Comparison of ENCODE assay signal across 1 cellular context in the genomic region with DNA sequence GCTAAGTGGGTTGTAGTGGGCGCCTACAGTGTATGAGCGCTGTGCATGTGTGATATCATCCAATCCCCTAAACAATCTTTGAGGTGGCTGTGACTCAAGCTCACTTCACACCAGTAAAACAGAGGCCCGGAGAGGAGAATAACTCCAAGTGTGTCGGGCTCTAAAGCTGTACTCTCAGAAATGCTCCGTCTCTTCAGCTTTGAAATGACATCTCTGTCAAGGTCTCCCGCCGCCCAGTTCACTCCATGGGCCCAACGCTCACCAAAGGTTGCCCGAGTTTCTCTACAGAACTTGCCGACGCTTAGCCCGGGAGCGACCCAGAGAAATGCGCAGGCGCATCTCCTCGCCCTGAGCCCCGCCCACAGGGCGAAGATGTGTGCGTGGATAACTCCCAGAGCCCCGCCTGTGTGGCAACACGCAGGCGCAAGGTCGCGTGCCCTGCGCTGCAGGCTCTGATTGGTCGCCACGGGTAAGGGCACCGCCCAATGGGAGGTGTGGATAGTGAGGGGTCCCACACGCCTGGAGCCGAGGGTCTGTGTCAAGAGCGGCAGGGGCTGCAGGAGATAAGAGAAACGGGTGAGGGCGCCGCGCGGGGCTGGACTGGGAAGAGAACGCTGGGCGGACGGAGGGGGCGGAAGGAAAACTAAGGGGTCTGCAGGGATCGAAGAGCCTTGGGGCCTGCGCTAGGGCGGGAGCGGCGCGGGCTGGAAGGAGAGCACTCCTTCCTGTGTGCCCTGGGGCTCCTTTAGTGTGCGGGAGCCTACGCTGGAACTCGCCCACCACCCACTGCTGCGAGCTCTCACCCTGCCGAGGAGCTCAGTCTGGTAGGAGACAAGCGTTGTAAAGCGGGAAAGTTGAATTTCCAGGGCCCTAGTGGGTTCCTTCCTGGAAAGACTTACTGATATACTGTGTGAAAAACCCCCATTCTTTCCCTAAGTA.
TF ChIP-seq lines count a peak whose summit lies in the region.

A gene with protein sequence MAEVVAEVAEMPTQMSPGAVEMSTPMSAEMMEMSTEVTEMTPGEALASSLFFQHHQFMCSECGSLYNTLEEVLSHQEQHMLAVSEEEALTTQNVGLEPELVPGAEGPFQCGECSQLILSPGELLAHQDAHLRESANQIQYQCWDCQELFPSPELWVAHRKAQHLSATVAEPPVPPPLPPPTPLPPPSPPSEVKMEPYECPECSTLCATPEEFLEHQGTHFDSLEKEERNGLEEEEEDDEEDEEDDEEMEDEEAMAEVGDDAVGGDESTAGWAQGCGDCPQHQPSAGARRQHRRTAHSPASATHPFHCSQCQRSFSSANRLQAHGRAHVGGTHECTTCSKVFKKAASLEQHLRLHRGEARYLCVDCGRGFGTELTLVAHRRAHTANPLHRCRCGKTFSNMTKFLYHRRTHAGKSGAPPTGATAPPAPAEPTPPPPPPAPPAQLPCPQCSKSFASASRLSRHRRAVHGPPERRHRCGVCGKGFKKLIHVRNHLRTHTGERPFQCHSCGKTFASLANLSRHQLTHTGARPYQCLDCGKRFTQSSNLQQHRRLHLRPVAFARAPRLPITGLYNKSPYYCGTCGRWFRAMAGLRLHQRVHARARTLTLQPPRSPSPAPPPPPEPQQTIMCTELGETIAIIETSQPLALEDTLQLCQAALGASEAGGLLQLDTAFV (plus strand): TSS at position 501 of the 939 bp plus-strand sequence. CDS start 4,092 bp downstream, outside the sequence.

TF ChIP-seq in HEK293, 187 proteins besides CTCF, POLR2A, EP300 and RAD21 (continued from another document and continues in another):
- TF ChIP-seq, protein P1, sequence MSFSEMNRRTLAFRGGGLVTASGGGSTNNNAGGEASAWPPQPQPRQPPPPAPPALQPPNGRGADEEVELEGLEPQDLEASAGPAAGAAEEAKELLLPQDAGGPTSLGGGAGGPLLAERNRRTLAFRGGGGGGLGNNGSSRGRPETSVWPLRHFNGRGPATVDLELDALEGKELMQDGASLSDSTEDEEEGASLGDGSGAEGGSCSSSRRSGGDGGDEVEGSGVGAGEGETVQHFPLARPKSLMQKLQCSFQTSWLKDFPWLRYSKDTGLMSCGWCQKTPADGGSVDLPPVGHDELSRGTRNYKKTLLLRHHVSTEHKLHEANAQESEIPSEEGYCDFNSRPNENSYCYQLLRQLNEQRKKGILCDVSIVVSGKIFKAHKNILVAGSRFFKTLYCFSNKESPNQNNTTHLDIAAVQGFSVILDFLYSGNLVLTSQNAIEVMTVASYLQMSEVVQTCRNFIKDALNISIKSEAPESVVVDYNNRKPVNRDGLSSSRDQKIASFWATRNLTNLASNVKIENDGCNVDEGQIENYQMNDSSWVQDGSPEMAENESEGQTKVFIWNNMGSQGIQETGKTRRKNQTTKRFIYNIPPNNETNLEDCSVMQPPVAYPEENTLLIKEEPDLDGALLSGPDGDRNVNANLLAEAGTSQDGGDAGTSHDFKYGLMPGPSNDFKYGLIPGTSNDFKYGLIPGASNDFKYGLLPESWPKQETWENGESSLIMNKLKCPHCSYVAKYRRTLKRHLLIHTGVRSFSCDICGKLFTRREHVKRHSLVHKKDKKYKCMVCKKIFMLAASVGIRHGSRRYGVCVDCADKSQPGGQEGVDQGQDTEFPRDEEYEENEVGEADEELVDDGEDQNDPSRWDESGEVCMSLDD (tag by site-specific recombination; IDR thresholded peaks at IDR 0.05), result peak; percentile 32
- TF ChIP-seq ZNF654 (tag by site-specific recombination; IDR thresholded peaks at IDR 0.05; ENCODE audit: low read depth), result no peak
- peak; percentile 89 for TF ChIP-seq ZBTB17 (tag by site-specific recombination; IDR thresholded peaks at IDR 0.05)
- TF ChIP-seq, protein P2, sequence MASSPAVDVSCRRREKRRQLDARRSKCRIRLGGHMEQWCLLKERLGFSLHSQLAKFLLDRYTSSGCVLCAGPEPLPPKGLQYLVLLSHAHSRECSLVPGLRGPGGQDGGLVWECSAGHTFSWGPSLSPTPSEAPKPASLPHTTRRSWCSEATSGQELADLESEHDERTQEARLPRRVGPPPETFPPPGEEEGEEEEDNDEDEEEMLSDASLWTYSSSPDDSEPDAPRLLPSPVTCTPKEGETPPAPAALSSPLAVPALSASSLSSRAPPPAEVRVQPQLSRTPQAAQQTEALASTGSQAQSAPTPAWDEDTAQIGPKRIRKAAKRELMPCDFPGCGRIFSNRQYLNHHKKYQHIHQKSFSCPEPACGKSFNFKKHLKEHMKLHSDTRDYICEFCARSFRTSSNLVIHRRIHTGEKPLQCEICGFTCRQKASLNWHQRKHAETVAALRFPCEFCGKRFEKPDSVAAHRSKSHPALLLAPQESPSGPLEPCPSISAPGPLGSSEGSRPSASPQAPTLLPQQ (tag by site-specific recombination; IDR thresholded peaks at IDR 0.05), result peak; percentile 98
- no peak for TF ChIP-seq ZFP3 (tag by site-specific recombination; IDR thresholded peaks at IDR 0.05; ENCODE audit: low read depth)
- TF ChIP-seq, protein P3, sequence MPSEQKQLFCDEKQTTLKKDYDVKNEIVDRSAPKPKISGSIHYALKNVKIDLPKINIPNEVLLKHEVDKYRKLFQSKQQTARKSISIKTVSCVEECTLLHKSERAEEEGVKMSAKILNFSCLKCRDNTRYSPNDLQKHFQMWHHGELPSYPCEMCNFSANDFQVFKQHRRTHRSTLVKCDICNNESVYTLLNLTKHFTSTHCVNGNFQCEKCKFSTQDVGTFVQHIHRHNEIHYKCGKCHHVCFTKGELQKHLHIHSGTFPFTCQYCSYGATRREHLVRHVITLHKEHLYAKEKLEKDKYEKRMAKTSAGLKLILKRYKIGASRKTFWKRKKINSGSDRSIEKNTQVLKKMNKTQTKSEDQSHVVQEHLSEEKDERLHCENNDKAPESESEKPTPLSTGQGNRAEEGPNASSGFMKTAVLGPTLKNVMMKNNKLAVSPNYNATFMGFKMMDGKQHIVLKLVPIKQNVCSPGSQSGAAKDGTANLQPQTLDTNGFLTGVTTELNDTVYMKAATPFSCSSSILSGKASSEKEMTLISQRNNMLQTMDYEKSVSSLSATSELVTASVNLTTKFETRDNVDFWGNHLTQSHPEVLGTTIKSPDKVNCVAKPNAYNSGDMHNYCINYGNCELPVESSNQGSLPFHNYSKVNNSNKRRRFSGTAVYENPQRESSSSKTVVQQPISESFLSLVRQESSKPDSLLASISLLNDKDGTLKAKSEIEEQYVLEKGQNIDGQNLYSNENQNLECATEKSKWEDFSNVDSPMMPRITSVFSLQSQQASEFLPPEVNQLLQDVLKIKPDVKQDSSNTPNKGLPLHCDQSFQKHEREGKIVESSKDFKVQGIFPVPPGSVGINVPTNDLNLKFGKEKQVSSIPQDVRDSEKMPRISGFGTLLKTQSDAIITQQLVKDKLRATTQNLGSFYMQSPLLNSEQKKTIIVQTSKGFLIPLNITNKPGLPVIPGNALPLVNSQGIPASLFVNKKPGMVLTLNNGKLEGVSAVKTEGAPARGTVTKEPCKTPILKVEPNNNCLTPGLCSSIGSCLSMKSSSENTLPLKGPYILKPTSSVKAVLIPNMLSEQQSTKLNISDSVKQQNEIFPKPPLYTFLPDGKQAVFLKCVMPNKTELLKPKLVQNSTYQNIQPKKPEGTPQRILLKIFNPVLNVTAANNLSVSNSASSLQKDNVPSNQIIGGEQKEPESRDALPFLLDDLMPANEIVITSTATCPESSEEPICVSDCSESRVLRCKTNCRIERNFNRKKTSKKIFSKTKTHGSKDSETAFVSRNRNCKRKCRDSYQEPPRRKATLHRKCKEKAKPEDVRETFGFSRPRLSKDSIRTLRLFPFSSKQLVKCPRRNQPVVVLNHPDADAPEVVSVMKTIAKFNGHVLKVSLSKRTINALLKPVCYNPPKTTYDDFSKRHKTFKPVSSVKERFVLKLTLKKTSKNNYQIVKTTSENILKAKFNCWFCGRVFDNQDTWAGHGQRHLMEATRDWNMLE (tag by site-specific recombination; conservative IDR thresholded peaks at IDR 0.05; ENCODE audit: low read depth), result no peak
- no peak for TF ChIP-seq ZNF707 (tag by site-specific recombination; IDR thresholded peaks at IDR 0.05)
- TF ChIP-seq ZNF510 (tag by site-specific recombination; IDR thresholded peaks at IDR 0.05; ENCODE audit: insufficient replicate concordance), result no peak
- TF ChIP-seq ZNF623 (tag by site-specific recombination; IDR thresholded peaks at IDR 0.05), result no peak
- TF ChIP-seq EGR2 (tag by site-specific recombination; IDR thresholded peaks at IDR 0.05; ENCODE audit: low read depth), result peak; percentile 91
- peak; percentile 83; the same call in 1 of the 2 replicates for TF ChIP-seq KLF7 (tag by site-specific recombination; IDR thresholded peaks at IDR 0.05; ENCODE audit: borderline replicate concordance)
- peak; percentile 67; the same call in 1 of the 2 replicates for TF ChIP-seq ZNF561 (tag by site-specific recombination; IDR thresholded peaks at IDR 0.05; ENCODE audit: borderline replicate concordance)
- peak; percentile 88 for TF ChIP-seq KLF16 (tag by site-specific recombination; IDR thresholded peaks at IDR 0.05)
- no peak for TF ChIP-seq ZNF548 (tag by site-specific recombination; IDR thresholded peaks at IDR 0.05)
- peak; percentile 92 for TF ChIP-seq ZNF335 (tag by site-specific recombination; conservative IDR thresholded peaks at IDR 0.05)
- TF ChIP-seq ZNF394 (tag by site-specific recombination; IDR thresholded peaks at IDR 0.05; ENCODE audit: borderline replicate concordance), result no peak
- TF ChIP-seq ZXDB (tag by site-specific recombination; IDR thresholded peaks at IDR 0.05), result peak; percentile 100
- TF ChIP-seq WT1 (tag by site-specific recombination; IDR thresholded peaks at IDR 0.05), result peak; percentile 39; the same call in 1 of the 2 replicates
- peak; percentile 99 for TF ChIP-seq ZBTB7A (tag by site-specific recombination; IDR thresholded peaks at IDR 0.05; ENCODE audit: low read depth)
- TF ChIP-seq, protein P4, sequence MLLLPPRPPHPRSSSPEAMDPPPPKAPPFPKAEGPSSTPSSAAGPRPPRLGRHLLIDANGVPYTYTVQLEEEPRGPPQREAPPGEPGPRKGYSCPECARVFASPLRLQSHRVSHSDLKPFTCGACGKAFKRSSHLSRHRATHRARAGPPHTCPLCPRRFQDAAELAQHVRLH (tag by site-specific recombination; IDR thresholded peaks at IDR 0.05), result peak; percentile 64; the same call in 1 of the 2 replicates
- TF ChIP-seq GLIS1 (tag by site-specific recombination; IDR thresholded peaks at IDR 0.05), result no peak; the same call in 1 of the 2 replicates
- TF ChIP-seq, protein P5, sequence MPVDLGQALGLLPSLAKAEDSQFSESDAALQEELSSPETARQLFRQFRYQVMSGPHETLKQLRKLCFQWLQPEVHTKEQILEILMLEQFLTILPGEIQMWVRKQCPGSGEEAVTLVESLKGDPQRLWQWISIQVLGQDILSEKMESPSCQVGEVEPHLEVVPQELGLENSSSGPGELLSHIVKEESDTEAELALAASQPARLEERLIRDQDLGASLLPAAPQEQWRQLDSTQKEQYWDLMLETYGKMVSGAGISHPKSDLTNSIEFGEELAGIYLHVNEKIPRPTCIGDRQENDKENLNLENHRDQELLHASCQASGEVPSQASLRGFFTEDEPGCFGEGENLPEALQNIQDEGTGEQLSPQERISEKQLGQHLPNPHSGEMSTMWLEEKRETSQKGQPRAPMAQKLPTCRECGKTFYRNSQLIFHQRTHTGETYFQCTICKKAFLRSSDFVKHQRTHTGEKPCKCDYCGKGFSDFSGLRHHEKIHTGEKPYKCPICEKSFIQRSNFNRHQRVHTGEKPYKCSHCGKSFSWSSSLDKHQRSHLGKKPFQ (tag by site-specific recombination; IDR thresholded peaks at IDR 0.05), result peak; percentile 97
- TF ChIP-seq KLF1 (tag by site-specific recombination; IDR thresholded peaks at IDR 0.05), result peak; percentile 80
- 0 out of 2 replicates have a peak, but pooled peaks have one; percentile 36 for TF ChIP-seq TCF7L2 (IDR thresholded peaks at IDR 0.05; ENCODE audit: borderline replicate concordance, low read depth, low read length)
- 0 out of 2 replicates have a peak, but pooled peaks have one; percentile 24 for TF ChIP-seq KLF10 (tag by site-specific recombination; IDR thresholded peaks at IDR 0.05)
- peak; percentile 99 for TF ChIP-seq SP2 (tag by site-specific recombination; IDR thresholded peaks at IDR 0.05)
- TF ChIP-seq MEIS1 (CRISPR knock-in tag; IDR thresholded peaks at IDR 0.05; ENCODE audit: borderline replicate concordance), result no peak
- no peak for TF ChIP-seq GLI2 (tag by site-specific recombination; IDR thresholded peaks at IDR 0.05; ENCODE audit: borderline replicate concordance, low read depth)
- peak; percentile 64; the same call in 1 of the 2 replicates for TF ChIP-seq ZBTB21 (tag by site-specific recombination; IDR thresholded peaks at IDR 0.05)
- peak; percentile 91 for TF ChIP-seq ZNF660 (tag by site-specific recombination; IDR thresholded peaks at IDR 0.05)
- TF ChIP-seq, protein P6, sequence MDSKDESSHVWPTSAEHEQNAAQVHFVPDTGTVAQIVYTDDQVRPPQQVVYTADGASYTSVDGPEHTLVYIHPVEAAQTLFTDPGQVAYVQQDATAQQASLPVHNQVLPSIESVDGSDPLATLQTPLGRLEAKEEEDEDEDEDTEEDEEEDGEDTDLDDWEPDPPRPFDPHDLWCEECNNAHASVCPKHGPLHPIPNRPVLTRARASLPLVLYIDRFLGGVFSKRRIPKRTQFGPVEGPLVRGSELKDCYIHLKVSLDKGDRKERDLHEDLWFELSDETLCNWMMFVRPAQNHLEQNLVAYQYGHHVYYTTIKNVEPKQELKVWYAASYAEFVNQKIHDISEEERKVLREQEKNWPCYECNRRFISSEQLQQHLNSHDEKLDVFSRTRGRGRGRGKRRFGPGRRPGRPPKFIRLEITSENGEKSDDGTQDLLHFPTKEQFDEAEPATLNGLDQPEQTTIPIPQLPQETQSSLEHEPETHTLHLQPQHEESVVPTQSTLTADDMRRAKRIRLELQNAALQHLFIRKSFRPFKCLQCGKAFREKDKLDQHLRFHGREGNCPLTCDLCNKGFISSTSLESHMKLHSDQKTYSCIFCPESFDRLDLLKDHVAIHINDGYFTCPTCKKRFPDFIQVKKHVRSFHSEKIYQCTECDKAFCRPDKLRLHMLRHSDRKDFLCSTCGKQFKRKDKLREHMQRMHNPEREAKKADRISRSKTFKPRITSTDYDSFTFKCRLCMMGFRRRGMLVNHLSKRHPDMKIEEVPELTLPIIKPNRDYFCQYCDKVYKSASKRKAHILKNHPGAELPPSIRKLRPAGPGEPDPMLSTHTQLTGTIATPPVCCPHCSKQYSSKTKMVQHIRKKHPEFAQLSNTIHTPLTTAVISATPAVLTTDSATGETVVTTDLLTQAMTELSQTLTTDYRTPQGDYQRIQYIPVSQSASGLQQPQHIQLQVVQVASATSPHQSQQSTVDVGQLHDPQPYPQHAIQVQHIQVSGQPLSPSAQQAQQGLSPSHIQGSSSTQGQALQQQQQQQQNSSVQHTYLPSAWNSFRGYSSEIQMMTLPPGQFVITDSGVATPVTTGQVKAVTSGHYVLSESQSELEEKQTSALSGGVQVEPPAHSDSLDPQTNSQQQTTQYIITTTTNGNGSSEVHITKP (tag by site-specific recombination; IDR thresholded peaks at IDR 0.05), result peak; percentile 54; the same call in 1 of the 2 replicates
- TF ChIP-seq ZNF112 (tag by site-specific recombination; IDR thresholded peaks at IDR 0.05), result no peak
- TF ChIP-seq, protein P7, sequence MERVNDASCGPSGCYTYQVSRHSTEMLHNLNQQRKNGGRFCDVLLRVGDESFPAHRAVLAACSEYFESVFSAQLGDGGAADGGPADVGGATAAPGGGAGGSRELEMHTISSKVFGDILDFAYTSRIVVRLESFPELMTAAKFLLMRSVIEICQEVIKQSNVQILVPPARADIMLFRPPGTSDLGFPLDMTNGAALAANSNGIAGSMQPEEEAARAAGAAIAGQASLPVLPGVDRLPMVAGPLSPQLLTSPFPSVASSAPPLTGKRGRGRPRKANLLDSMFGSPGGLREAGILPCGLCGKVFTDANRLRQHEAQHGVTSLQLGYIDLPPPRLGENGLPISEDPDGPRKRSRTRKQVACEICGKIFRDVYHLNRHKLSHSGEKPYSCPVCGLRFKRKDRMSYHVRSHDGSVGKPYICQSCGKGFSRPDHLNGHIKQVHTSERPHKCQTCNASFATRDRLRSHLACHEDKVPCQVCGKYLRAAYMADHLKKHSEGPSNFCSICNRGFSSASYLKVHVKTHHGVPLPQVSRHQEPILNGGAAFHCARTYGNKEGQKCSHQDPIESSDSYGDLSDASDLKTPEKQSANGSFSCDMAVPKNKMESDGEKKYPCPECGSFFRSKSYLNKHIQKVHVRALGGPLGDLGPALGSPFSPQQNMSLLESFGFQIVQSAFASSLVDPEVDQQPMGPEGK (tag by site-specific recombination; IDR thresholded peaks at IDR 0.05), result peak; percentile 82
